ENCODE assay signal across 13 cellular contexts in genomic region chr1:112445591-112445990, GRCh38.
"Had no signal": no experiment of that assay in that cellular context is flagged by ENCODE, and none has a peak within 500 bp of the region (broad histone marks: within the 10 kb centered on the region; RNA-seq: fewer than 3 reads in every experiment).

No MANE protein-coding gene starts in this region.

- H3K27ac ChIP-seq: parathyroid adenoma, thyroid gland, VCaP had no signal

- H3K4me3 ChIP-seq: thyroid gland, uterus had no signal

- H3K27me3 Mint-ChIP-seq: activated CD4-positive, alpha-beta memory T cell treated with anti-CD3 and anti-CD28 coated beads, Interleukin-2, amount 10 ng/mL, durations not matched to agents 7 days and 5 days had no signal

- ATAC-seq: left lobe of liver, T-cell had no signal

- H3K36me3 Mint-ChIP-seq: T-cell had no signal

- H3K4me1 ChIP-seq: parathyroid adenoma, uterus had no signal

- H3K27ac Mint-ChIP-seq: activated CD4-positive, alpha-beta memory T cell treated with anti-CD3 and anti-CD28 coated beads, Interleukin-2, amount 10 ng/mL, durations not matched to agents 7 days and 5 days; T-cell had no signal

- DNase-seq: activated CD4-positive, alpha-beta memory T cell treated with anti-CD3 and anti-CD28 coated beads, Interleukin-2, amount 10 ng/mL, durations not matched to agents 7 days and 5 days; caudate nucleus; cortex of kidney; effector CD8-positive, alpha-beta T cell; mesendoderm; T-cell; T1000; thyroid gland; uterus had no signal

- H3K9me3 Mint-ChIP-seq: activated CD4-positive, alpha-beta memory T cell treated with anti-CD3 and anti-CD28 coated beads, Interleukin-2, amount 10 ng/mL, durations not matched to agents 7 days and 5 days; T-cell had no signal

- H3K4me1 Mint-ChIP-seq: activated CD4-positive, alpha-beta memory T cell treated with anti-CD3 and anti-CD28 coated beads, Interleukin-2, amount 10 ng/mL, durations not matched to agents 7 days and 5 days; neural crest cell; T-cell had no signal

- H3K36me3 ChIP-seq: thyroid gland, uterus had no signal

- H3K9me3 ChIP-seq: thyroid gland, uterus had no signal

- H3K4me3 Mint-ChIP-seq: activated CD4-positive, alpha-beta memory T cell treated with anti-CD3 and anti-CD28 coated beads, Interleukin-2, amount 10 ng/mL, durations not matched to agents 7 days and 5 days; neural crest cell; T-cell had no signal

- H3K27me3 ChIP-seq: thyroid gland, uterus had no signal
